In the genomic region with DNA sequence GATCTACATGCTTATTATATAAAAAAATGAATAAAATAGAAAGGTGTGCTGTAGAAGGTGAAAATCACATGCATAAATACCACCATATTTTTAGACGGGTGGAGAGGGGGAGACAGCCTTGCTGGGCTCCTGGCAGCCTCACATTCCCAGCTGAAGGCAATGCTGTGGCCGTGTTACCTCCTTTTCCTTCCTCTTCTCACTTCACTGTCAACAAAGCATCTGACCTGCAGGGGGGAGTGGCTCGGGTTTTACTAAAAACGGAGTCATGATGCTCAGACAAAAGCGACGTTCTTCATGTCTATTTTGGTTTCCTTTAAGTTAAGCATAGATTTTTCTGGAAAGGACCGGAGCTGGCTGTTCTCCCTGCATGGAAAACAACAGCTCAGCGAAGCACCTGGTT, we compare ENCODE assay signal across 12 cellular contexts. TPM values are rescaled to one million over a fixed set of nuclear protein-coding genes. Genes with fewer than 3 reads are reported as not detected.
DNase-seq lines count a peak whose midpoint lies in the region; ATAC-seq, FAIRE-seq and TF ChIP-seq lines count a peak whose summit lies in the region.
"Had no signal": no experiment of that assay in that cellular context is flagged by ENCODE, and none has a peak within 500 bp of the region (broad histone marks: within the 10 kb centered on the region; RNA-seq: fewer than 3 reads in every experiment).

No MANE protein-coding gene starts in this region.

- POLR2A ChIA-PET in activated naive CD8-positive, alpha-beta T cell treated with anti-CD3 and anti-CD28 coated beads, Interleukin-2, amount 10 ng/mL, durations not matched to agents 7 days and 5 days (lab: Charles Lee) = no interaction called here

- H3K4me3 Mint-ChIP-seq in activated naive CD8-positive, alpha-beta T cell treated with anti-CD3 and anti-CD28 coated beads, Interleukin-2, amount 10 ng/mL, durations not matched to agents 7 days and 5 days = peak overlapping the region; percentile 43
- no peak overlapping the region for H3K4me3 Mint-ChIP-seq in activated naive CD8-positive, alpha-beta T cell treated with anti-CD3 and anti-CD28 coated beads for 36 hours
- peak overlapping the region; percentile 6 for H3K4me3 Mint-ChIP-seq in activated T-helper 1 cell treated with anti-CD3 and anti-CD28 coated beads, Interleukin-12 subunit alpha, Interleukin-12 subunit beta, Interleukin-2, Interleukin-4 antibody, amounts not matched to agents 30 ng/mL and 10 ng/mL and 1 ng/mL, durations not matched to agents 14 hours and 24 hours and 36 hours
- peak overlapping the region; percentile 49 for H3K4me3 Mint-ChIP-seq in type B pancreatic cell

- ATAC-seq in activated naive CD8-positive, alpha-beta T cell treated with anti-CD3 and anti-CD28 coated beads, Interleukin-2, amount 10 ng/mL, durations not matched to agents 7 days and 5 days (ENCODE audit: low read depth) = peak; percentile 36
- ATAC-seq: gastroesophageal sphincter, left lung, pancreas had no signal

- no peaks in the 10 kb centered on the region for H3K9me3 Mint-ChIP-seq in activated naive CD8-positive, alpha-beta T cell treated with anti-CD3 and anti-CD28 coated beads, Interleukin-2, amount 10 ng/mL, durations not matched to agents 7 days and 5 days
- H3K9me3 Mint-ChIP-seq in activated naive CD8-positive, alpha-beta T cell treated with anti-CD3 and anti-CD28 coated beads for 36 hours = no peaks in the 10 kb centered on the region
- H3K9me3 Mint-ChIP-seq in activated T-helper 1 cell treated with anti-CD3 and anti-CD28 coated beads, Interleukin-12 subunit alpha, Interleukin-12 subunit beta, Interleukin-2, Interleukin-4 antibody, amounts not matched to agents 30 ng/mL and 10 ng/mL and 1 ng/mL, durations not matched to agents 14 hours and 24 hours and 36 hours = no peaks in the 10 kb centered on the region
- H3K9me3 Mint-ChIP-seq in type B pancreatic cell = no peaks in the 10 kb centered on the region

- H3K4me3 ChIP-seq in small intestine (ENCODE audit: low read depth in 1 of 2, low read length in 2 of 2) = no peak overlapping the region
- H3K4me3 ChIP-seq: gastroesophageal sphincter, left lung, pancreas had no signal

- H3K36me3 Mint-ChIP-seq in activated naive CD8-positive, alpha-beta T cell treated with anti-CD3 and anti-CD28 coated beads, Interleukin-2, amount 10 ng/mL, durations not matched to agents 7 days and 5 days = no peaks in the 10 kb centered on the region
- H3K36me3 Mint-ChIP-seq in activated naive CD8-positive, alpha-beta T cell treated with anti-CD3 and anti-CD28 coated beads for 36 hours = no peaks in the 10 kb centered on the region
- no peaks in the 10 kb centered on the region for H3K36me3 Mint-ChIP-seq in activated T-helper 1 cell treated with anti-CD3 and anti-CD28 coated beads, Interleukin-12 subunit alpha, Interleukin-12 subunit beta, Interleukin-2, Interleukin-4 antibody, amounts not matched to agents 30 ng/mL and 10 ng/mL and 1 ng/mL, durations not matched to agents 14 hours and 24 hours and 36 hours (ENCODE audit: low read depth)
- H3K36me3 Mint-ChIP-seq in type B pancreatic cell = no peaks in the 10 kb centered on the region

- no peaks in the 10 kb centered on the region for H3K36me3 ChIP-seq in small intestine (ENCODE audit: control insufficient read depth in 2 of 2, insufficient read depth in 2 of 2, low read length in 2 of 2)
- H3K36me3 ChIP-seq: gastroesophageal sphincter, left lung, pancreas had no signal

- peaks cover 6% of the 10 kb centered on the region for H3K4me1 Mint-ChIP-seq in activated naive CD8-positive, alpha-beta T cell treated with anti-CD3 and anti-CD28 coated beads, Interleukin-2, amount 10 ng/mL, durations not matched to agents 7 days and 5 days
- peaks cover 8% of the 10 kb centered on the region for H3K4me1 Mint-ChIP-seq in activated naive CD8-positive, alpha-beta T cell treated with anti-CD3 and anti-CD28 coated beads for 36 hours
- H3K4me1 Mint-ChIP-seq in activated T-helper 1 cell treated with anti-CD3 and anti-CD28 coated beads, Interleukin-12 subunit alpha, Interleukin-12 subunit beta, Interleukin-2, Interleukin-4 antibody, amounts not matched to agents 30 ng/mL and 10 ng/mL and 1 ng/mL, durations not matched to agents 14 hours and 24 hours and 36 hours (ENCODE audit: low read depth) = peaks cover 8% of the 10 kb centered on the region
- peaks cover 9% of the 10 kb centered on the region for H3K4me1 Mint-ChIP-seq in type B pancreatic cell (ENCODE audit: unreplicated experiment)

- H3K27me3 Mint-ChIP-seq in activated naive CD8-positive, alpha-beta T cell treated with anti-CD3 and anti-CD28 coated beads, Interleukin-2, amount 10 ng/mL, durations not matched to agents 7 days and 5 days = peaks cover 16% of the 10 kb centered on the region
- peaks cover 9% of the 10 kb centered on the region for H3K27me3 Mint-ChIP-seq in activated naive CD8-positive, alpha-beta T cell treated with anti-CD3 and anti-CD28 coated beads for 36 hours
- peaks cover 5% of the 10 kb centered on the region for H3K27me3 Mint-ChIP-seq in activated T-helper 1 cell treated with anti-CD3 and anti-CD28 coated beads, Interleukin-12 subunit alpha, Interleukin-12 subunit beta, Interleukin-2, Interleukin-4 antibody, amounts not matched to agents 30 ng/mL and 10 ng/mL and 1 ng/mL, durations not matched to agents 14 hours and 24 hours and 36 hours (ENCODE audit: insufficient read depth)
- peaks cover 9% of the 10 kb centered on the region for H3K27me3 Mint-ChIP-seq in type B pancreatic cell

- no peaks in the 10 kb centered on the region for H3K4me1 ChIP-seq in small intestine (ENCODE audit: control insufficient read depth in 2 of 2, insufficient read depth in 1 of 2, low read depth in 1 of 2, low read length in 1 of 2)
- H3K4me1 ChIP-seq: left lung, pancreas had no signal

- intact Hi-C loops in activated T-helper 1 cell treated with anti-CD3 and anti-CD28 coated beads, Interleukin-12 subunit alpha, Interleukin-12 subunit beta, Interleukin-2, Interleukin-4 antibody, amounts not matched to agents 30 ng/mL and 10 ng/mL and 1 ng/mL, durations not matched to agents 14 hours and 24 hours and 36 hours (cut with micrococcal nuclease) = no loop called here

- 9 to 20% (median 18%) methylated on average over 8 of the region's 8 CpGs for WGBS in small intestine, 3 donors

- DNase-seq in activated naive CD8-positive, alpha-beta T cell treated with anti-CD3 and anti-CD28 coated beads, Interleukin-2, amount 10 ng/mL, durations not matched to agents 7 days and 5 days = no peak
- no peak for DNase-seq in activated naive CD8-positive, alpha-beta T cell treated with anti-CD3 and anti-CD28 coated beads for 36 hours
- peak; percentile 63 for DNase-seq in NAMALWA (ENCODE audit: low spot score)
- DNase-seq in activated T-helper 1 cell treated with anti-CD3 and anti-CD28 coated beads, Interleukin-12 subunit alpha, Interleukin-12 subunit beta, Interleukin-2, Interleukin-4 antibody, amounts not matched to agents 30 ng/mL and 10 ng/mL and 1 ng/mL, durations not matched to agents 14 hours and 24 hours and 36 hours (ENCODE audit: low spot score) = no peak
- DNase-seq in type B pancreatic cell (ENCODE audit: extremely low spot score, unreplicated experiment) = no peak
- DNase-seq in AG20443 (ENCODE audit: low spot score) = no peak
- no peak for DNase-seq in small intestine
- no peak for DNase-seq in NCI-H2081 treated with DMSO at 0.1 percent for 48 hours (lab: John Stamatoyannopoulos, UW)
- DNase-seq: activated T-cell treated with anti-CD3 and anti-CD28 coated beads, Interleukin-2, amount 50 U/mL, for 48 hours; left lung; pancreas had no signal

- no peak overlapping the region for H3K27ac ChIP-seq in small intestine (ENCODE audit: low read depth in 1 of 2, low read length in 1 of 2)
- H3K27ac ChIP-seq: gastroesophageal sphincter, left lung, pancreas had no signal

- peaks cover 0 to 6% of the 10 kb centered on the region in 2 donors for H3K27me3 ChIP-seq in small intestine (ENCODE audit: control insufficient read depth in 2 of 2, insufficient read depth in 2 of 2, low read length in 2 of 2)
- H3K27me3 ChIP-seq: pancreas had no signal

- FAIRE-seq in small intestine (lab: Jason Lieb, UNC) = no peak
- FAIRE-seq: pancreas had no signal

- H3K9me3 ChIP-seq in small intestine (ENCODE audit: control insufficient read depth, low read depth) = no peaks in the 10 kb centered on the region
- H3K9me3 ChIP-seq: gastroesophageal sphincter, left lung, pancreas had no signal

- no peak overlapping the region for H3K27ac Mint-ChIP-seq in activated naive CD8-positive, alpha-beta T cell treated with anti-CD3 and anti-CD28 coated beads, Interleukin-2, amount 10 ng/mL, durations not matched to agents 7 days and 5 days
- no peak overlapping the region for H3K27ac Mint-ChIP-seq in activated naive CD8-positive, alpha-beta T cell treated with anti-CD3 and anti-CD28 coated beads for 36 hours
- H3K27ac Mint-ChIP-seq in activated T-helper 1 cell treated with anti-CD3 and anti-CD28 coated beads, Interleukin-12 subunit alpha, Interleukin-12 subunit beta, Interleukin-2, Interleukin-4 antibody, amounts not matched to agents 30 ng/mL and 10 ng/mL and 1 ng/mL, durations not matched to agents 14 hours and 24 hours and 36 hours = no peak overlapping the region
- H3K27ac Mint-ChIP-seq in type B pancreatic cell = no peak overlapping the region

- no peak for TF ChIP-seq CTCF in type B pancreatic cell (conservative IDR thresholded peaks at IDR 0.05)

RNA-seq across cellular contexts. Expression of a gene that starts 5.6 kb away (rescaled TPM):
- total RNA-seq in activated naive CD8-positive, alpha-beta T cell treated with anti-CD3 and anti-CD28 coated beads, Interleukin-2, amount 10 ng/mL, durations not matched to agents 7 days and 5 days = 10 to 100 TPM; 43.2 to 43.8 TPM
- total RNA-seq in activated naive CD8-positive, alpha-beta T cell treated with anti-CD3 and anti-CD28 coated beads for 36 hours = 10 to 100 TPM; 43.6 to 47.2 TPM
- 63.5 and 66.7 TPM in 2 replicates for total RNA-seq in activated T-helper 1 cell treated with anti-CD3 and anti-CD28 coated beads, Interleukin-12 subunit alpha, Interleukin-12 subunit beta, Interleukin-2, Interleukin-4 antibody, amounts not matched to agents 30 ng/mL and 10 ng/mL and 1 ng/mL, durations not matched to agents 14 hours and 24 hours and 36 hours
- total RNA-seq in type B pancreatic cell (ENCODE audit: low replicate concordance) = 29.3 and 39.8 TPM in 2 replicates
- 10 to 100 TPM in 1 of 3 donors, 1 to 10 TPM in 2; 3.2 to 14.3 (median 5.8) TPM for polyA plus RNA-seq in small intestine
